In the genomic region with DNA sequence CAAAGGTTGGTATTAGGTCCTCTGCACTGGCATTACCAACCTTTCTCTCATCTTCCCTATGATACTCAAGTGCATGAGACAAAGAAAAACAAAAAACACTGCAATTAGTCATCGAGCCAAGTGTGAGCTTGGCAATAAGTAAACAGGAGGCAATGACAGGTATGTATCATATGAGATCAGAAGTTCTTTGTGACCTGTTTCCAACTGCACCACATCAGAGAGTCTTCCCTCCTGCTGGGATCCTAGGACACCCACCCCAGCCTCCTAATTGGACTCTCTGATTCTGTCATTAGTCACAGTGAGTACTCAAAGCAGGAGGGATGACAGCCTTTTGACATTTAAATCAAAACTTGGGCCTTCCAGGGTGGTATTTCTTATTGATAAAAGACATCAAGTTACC, we compare ENCODE assay signal across 21 cellular contexts. TPM values are rescaled to one million over a fixed set of nuclear protein-coding genes. Genes with fewer than 3 reads are reported as not detected.
A peak's percentile ranks its signal among the peaks of the same experiment; 100 is the strongest.
DNase-seq lines count a peak whose midpoint lies in the region; ATAC-seq, FAIRE-seq and TF ChIP-seq lines count a peak whose summit lies in the region.
"Had no signal": no experiment of that assay in that cellular context is flagged by ENCODE, and none has a peak within 500 bp of the region (broad histone marks: within the 10 kb centered on the region; RNA-seq: fewer than 3 reads in every experiment).

No MANE protein-coding gene starts in this region.

- no peak overlapping the region for H3K4me3 ChIP-seq in bronchial epithelial cell (ENCODE audit: low read depth, low read length)
- H3K4me3 ChIP-seq: SJSA1 had no signal

- peaks cover 4% of the 10 kb centered on the region for H3K36me3 ChIP-seq in bronchial epithelial cell (ENCODE audit: control insufficient read depth, insufficient read depth, low read length)
- H3K36me3 ChIP-seq: SJSA1 had no signal

- ATAC-seq in HG02571 (IDR thresholded peaks at IDR 0.05; ENCODE audit: unreplicated experiment), result no peak
- ATAC-seq: natural killer cell treated with Interleukin-12 subunit alpha and Interleukin-12 subunit beta and Interleukin-15 and Interleukin-18, amount 100 ng/mL, for 72 hours had no signal

- no peak overlapping the region for H3K27ac Mint-ChIP-seq in activated CD4-positive, alpha-beta T cell treated with anti-CD3 and anti-CD28 coated beads, Interleukin-2, amount 10 ng/mL, durations not matched to agents 24 days and 14 days
- H3K27ac Mint-ChIP-seq: natural killer cell treated with Interleukin-12 subunit alpha and Interleukin-12 subunit beta and Interleukin-15 and Interleukin-18, amount 100 ng/mL, for 72 hours had no signal

- H3K9me3 Mint-ChIP-seq in activated CD4-positive, alpha-beta T cell treated with anti-CD3 and anti-CD28 coated beads, Interleukin-2, amount 10 ng/mL, durations not matched to agents 24 days and 14 days, result no peaks in the 10 kb centered on the region
- H3K9me3 Mint-ChIP-seq: H9; natural killer cell treated with Interleukin-12 subunit alpha and Interleukin-12 subunit beta and Interleukin-15 and Interleukin-18, amount 100 ng/mL, for 72 hours; type B pancreatic cell had no signal

- DNase-seq in activated T-cell treated with anti-CD3 and anti-CD28 coated beads for 24 hours (ENCODE audit: low read depth), result peak; percentile 62
- DNase-seq in activated T-cell treated with anti-CD3 and anti-CD28 coated beads for 4 hours, result no peak
- DNase-seq in activated CD4-positive, alpha-beta T cell treated with anti-CD3 and anti-CD28 coated beads, Interleukin-2, amount 10 ng/mL, durations not matched to agents 24 days and 14 days, result peak; percentile 64
- DNase-seq in bronchial epithelial cell (ENCODE audit: low read depth), result peak; percentile 82
- peak; percentile 64 for DNase-seq in stimulated activated CD8-positive, alpha-beta memory T cell treated with anti-CD3 and anti-CD28 coated beads, Interleukin-4, amount 100 ng/mL, for 48 hours
- no peak for DNase-seq in SKM-1 (lab: John Stamatoyannopoulos, UW; ENCODE audit: unreplicated experiment)
- DNase-seq in C1 segment of cervical spinal cord (lab: John Stamatoyannopoulos, UW), result no peak
- DNase-seq: dermis blood vessel endothelial cell, H9, head of caudate nucleus, MM.1S, NCI-H2081 treated with DMSO at 0.1 percent for 48 hours, NCI-H526 had no signal

- peaks cover 67% of the 10 kb centered on the region for H3K36me3 Mint-ChIP-seq in activated CD4-positive, alpha-beta T cell treated with anti-CD3 and anti-CD28 coated beads, Interleukin-2, amount 10 ng/mL, durations not matched to agents 24 days and 14 days (ENCODE audit: low read depth)
- H3K36me3 Mint-ChIP-seq: type B pancreatic cell had no signal

- intact Hi-C loops in activated CD4-positive, alpha-beta T cell treated with anti-CD3 and anti-CD28 coated beads, Interleukin-2, amount 10 ng/mL, durations not matched to agents 24 days and 14 days (cut with micrococcal nuclease), result loop anchor here (1.0 to 2.0 kb wide), 4 partner anchors 8 to 32 kb away; no protein-coding TSS in a partner anchor

- H3K4me1 Mint-ChIP-seq in activated CD4-positive, alpha-beta T cell treated with anti-CD3 and anti-CD28 coated beads, Interleukin-2, amount 10 ng/mL, durations not matched to agents 24 days and 14 days, result peaks cover 53% of the 10 kb centered on the region
- H3K4me1 Mint-ChIP-seq: H9 had no signal

- TF ChIP-seq CTCF in bronchial epithelial cell (IDR thresholded peaks at IDR 0.05; ENCODE audit: insufficient read depth, low read length, severe bottlenecking), result no peak

- H3K4me3 Mint-ChIP-seq in activated CD4-positive, alpha-beta T cell treated with anti-CD3 and anti-CD28 coated beads, Interleukin-2, amount 10 ng/mL, durations not matched to agents 24 days and 14 days, result peak overlapping the region; percentile 10
- H3K4me3 Mint-ChIP-seq: H9; natural killer cell treated with Interleukin-12 subunit alpha and Interleukin-12 subunit beta and Interleukin-15 and Interleukin-18, amount 100 ng/mL, for 72 hours; type B pancreatic cell had no signal

- FAIRE-seq in bronchial epithelial cell (lab: Jason Lieb, UNC), result peak; percentile 7
- FAIRE-seq: GM12891, islet of Langerhans, TTC549 had no signal

- H3K27me3 ChIP-seq in bronchial epithelial cell (ENCODE audit: control insufficient read depth, insufficient read depth, low read length), result no peaks in the 10 kb centered on the region
- H3K27me3 ChIP-seq: SJSA1 had no signal

- no peaks in the 10 kb centered on the region for H3K27me3 Mint-ChIP-seq in activated CD4-positive, alpha-beta T cell treated with anti-CD3 and anti-CD28 coated beads, Interleukin-2, amount 10 ng/mL, durations not matched to agents 24 days and 14 days
- H3K27me3 Mint-ChIP-seq: natural killer cell treated with Interleukin-12 subunit alpha and Interleukin-12 subunit beta and Interleukin-15 and Interleukin-18, amount 100 ng/mL, for 72 hours had no signal

RNA-seq across cellular contexts. Expression of a gene that starts 7.8 kb away (rescaled TPM):
- total RNA-seq in activated CD4-positive, alpha-beta T cell treated with anti-CD3 and anti-CD28 coated beads, Interleukin-2, amount 10 ng/mL, durations not matched to agents 24 days and 14 days, result 303 and 318 TPM in 2 replicates
- total RNA-seq in bronchial epithelial cell, result 0.13 TPM in 1 of 2 replicates, not detected in the other
- total RNA-seq: SJSA1 had no signal

RNA-seq across cellular contexts. Expression of a gene that starts 19.5 kb away (rescaled TPM):
- 64.6 and 65.4 TPM in 2 replicates for total RNA-seq in activated CD4-positive, alpha-beta T cell treated with anti-CD3 and anti-CD28 coated beads, Interleukin-2, amount 10 ng/mL, durations not matched to agents 24 days and 14 days
- total RNA-seq in bronchial epithelial cell, result 34.8 and 81.4 TPM in 2 replicates
- total RNA-seq: SJSA1 had no signal

RNA-seq across cellular contexts. Expression of a gene that starts 31.4 kb away (rescaled TPM):
- total RNA-seq in activated CD4-positive, alpha-beta T cell treated with anti-CD3 and anti-CD28 coated beads, Interleukin-2, amount 10 ng/mL, durations not matched to agents 24 days and 14 days, result 18.5 and 19.3 TPM in 2 replicates
- 38.7 and 79.2 TPM in 2 replicates for total RNA-seq in bronchial epithelial cell
- total RNA-seq: OCI-LY7, SJSA1 had no signal

RNA-seq across cellular contexts. Expression of a gene that starts 56.2 kb away (rescaled TPM):
- 0.02 and 0.05 TPM in 2 replicates for total RNA-seq in activated CD4-positive, alpha-beta T cell treated with anti-CD3 and anti-CD28 coated beads, Interleukin-2, amount 10 ng/mL, durations not matched to agents 24 days and 14 days
- under 0.01 and 0.13 TPM in 2 replicates for total RNA-seq in bronchial epithelial cell
- total RNA-seq: H9; natural killer cell treated with Interleukin-12 subunit alpha and Interleukin-12 subunit beta and Interleukin-15 and Interleukin-18, amount 100 ng/mL, for 72 hours; SJSA1 had no signal

Comparison
In these comparisons a context has a peak if more than half of its experiments do, and no peak if none do; other contexts are left out.
1. DNase-seq: peak in activated T-cell treated with anti-CD3 and anti-CD28 coated beads for 24 hours (single experiment), activated CD4-positive, alpha-beta T cell treated with anti-CD3 and anti-CD28 coated beads, Interleukin-2, amount 10 ng/mL, durations not matched to agents 24 days and 14 days (single experiment), bronchial epithelial cell (single experiment) and stimulated activated CD8-positive, alpha-beta memory T cell treated with anti-CD3 and anti-CD28 coated beads, Interleukin-4, amount 100 ng/mL, for 48 hours (single experiment); none in activated T-cell treated with anti-CD3 and anti-CD28 coated beads for 4 hours (single experiment), SKM-1 (single experiment) and C1 segment of cervical spinal cord (0 of 14).
2. RNA of a gene that starts 7.8 kb away (total RNA-seq): 303 to 318 TPM in activated CD4-positive, alpha-beta T cell treated with anti-CD3 and anti-CD28 coated beads, Interleukin-2, amount 10 ng/mL, durations not matched to agents 24 days and 14 days; 0.13 TPM in bronchial epithelial cell; every median in the first group is over 100 times any median in the second.